34 cellular contexts compared by ENCODE assay signal in the genomic region with DNA sequence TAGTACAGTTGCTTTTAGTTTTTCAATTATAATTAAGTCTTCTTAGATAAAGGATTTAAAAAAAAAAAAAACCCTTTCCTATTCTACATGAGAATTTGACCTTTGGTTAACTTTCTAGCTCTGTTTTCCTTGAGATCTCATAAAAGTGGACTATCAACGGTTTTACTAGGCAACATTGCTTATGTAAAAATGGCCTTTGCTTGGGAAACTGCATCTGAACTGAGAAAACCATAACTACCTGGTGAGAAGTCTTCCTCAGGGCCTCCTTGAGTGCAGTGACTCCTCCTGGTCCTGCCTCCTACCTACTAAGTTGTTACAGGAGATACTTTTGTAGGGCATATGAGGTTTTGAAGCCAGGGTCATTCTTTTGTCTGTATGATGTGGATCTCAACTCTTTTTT.
"Had no signal": no experiment of that assay in that cellular context is flagged by ENCODE, and none has a peak within 500 bp of the region (broad histone marks: within the 10 kb centered on the region; RNA-seq: fewer than 3 reads in every experiment).

No MANE protein-coding gene starts in this region.

- H3K4me3 Mint-ChIP-seq: activated B cell treated with CpG ODN at 0.5 μM for 24 hours; activated CD4-positive, alpha-beta memory T cell treated with anti-CD3 and anti-CD28 coated beads for 36 hours; activated CD4-positive, alpha-beta T cell treated with anti-CD3 and anti-CD28 coated beads, Interleukin-2, amount 10 ng/mL, durations not matched to agents 7 days and 5 days; activated CD8-positive, alpha-beta T cell treated with anti-CD3 and anti-CD28 coated beads for 36 hours; activated naive CD4-positive, alpha-beta T cell treated with anti-CD3 and anti-CD28 coated beads for 36 hours; activated naive CD8-positive, alpha-beta T cell treated with anti-CD3 and anti-CD28 coated beads for 36 hours; activated T-cell treated with anti-CD3 and anti-CD28 coated beads, Interleukin-2, amount 50 U/mL, for 4 hours; activated T-cell treated with anti-CD3 and anti-CD28 coated beads, Interleukin-2, amount 50 U/mL, for 72 hours; activated T-helper 1 cell treated with anti-CD3 and anti-CD28 coated beads, Interleukin-12 subunit alpha, Interleukin-12 subunit beta, Interleukin-2, Interleukin-4 antibody, amounts not matched to agents 30 ng/mL and 10 ng/mL and 1 ng/mL, durations not matched to agents 14 hours and 24 hours and 36 hours; activated T-helper 17 cell treated with anti-CD3 and anti-CD28 coated beads, Interleukin-2, amount 50 U/mL, for 72 hours; T-helper 1 cell treated with Interleukin-12 subunit alpha and Interleukin-12 subunit beta and Interleukin-4 antibody, amounts not matched to agents 30 μg/mL and 1 μg/mL, for 36 hours; T-helper 2 cell treated with Interferon-gamma antibody and Interleukin-4, amounts not matched to agents 5 μg/mL and 100 μg/mL, for 36 hours had no signal

- DNase-seq: activated B cell treated with CpG ODN at 0.5 μM for 24 hours; activated CD4-positive, alpha-beta memory T cell treated with anti-CD3 and anti-CD28 coated beads for 36 hours; activated CD4-positive, alpha-beta T cell treated with anti-CD3 and anti-CD28 coated beads for 4 hours; activated CD4-positive, alpha-beta T cell treated with anti-CD3 and anti-CD28 coated beads, Interleukin-2, amount 10 ng/mL, durations not matched to agents 7 days and 5 days; activated CD4-positive, CD25-positive, alpha-beta regulatory T cell treated with anti-CD3 and anti-CD28 coated beads, Interleukin-2, amount 50 U/mL, for 72 hours; activated CD8-positive, alpha-beta memory T cell treated with anti-CD3 and anti-CD28 coated beads, Interleukin-2, amount 50 U/mL, for 4 hours; activated CD8-positive, alpha-beta T cell treated with anti-CD3 and anti-CD28 coated beads for 36 hours; activated effector memory CD4-positive, alpha-beta T cell treated with anti-CD3 and anti-CD28 coated beads, Interleukin-2, amount 50 U/mL, for 16 hours; activated gamma-delta T cell treated with Interleukin-2 at 50 U/mL for 16 hours; activated naive CD4-positive, alpha-beta T cell; activated naive CD4-positive, alpha-beta T cell treated with anti-CD3 and anti-CD28 coated beads for 36 hours; activated naive CD4-positive, alpha-beta T cell treated with anti-CD3 and anti-CD28 coated beads, Interleukin-2, amount 50 U/mL, for 16 hours; activated naive CD8-positive, alpha-beta T cell treated with anti-CD3 and anti-CD28 coated beads for 36 hours; activated T-cell treated with anti-CD3 and anti-CD28 coated beads for 4 hours; activated T-cell treated with anti-CD3 and anti-CD28 coated beads, Interleukin-2, amount 50 U/mL, for 1 hour; activated T-cell treated with anti-CD3 and anti-CD28 coated beads, Interleukin-2, amount 50 U/mL, for 4 hours; activated T-cell treated with anti-CD3 and anti-CD28 coated beads, Interleukin-2, amount 50 U/mL, for 72 hours; adrenal gland; amniotic stem cell; aorta; body of pancreas; brain microvascular endothelial cell; central memory CD4-positive, alpha-beta T cell; SW 1271; T-helper 1 cell; T-helper 2 cell; T-helper 9 cell had no signal

- H3K4me1 Mint-ChIP-seq: activated B cell treated with CpG ODN at 0.5 μM for 24 hours; activated CD4-positive, alpha-beta T cell treated with anti-CD3 and anti-CD28 coated beads, Interleukin-2, amount 10 ng/mL, durations not matched to agents 7 days and 5 days; activated naive CD8-positive, alpha-beta T cell treated with anti-CD3 and anti-CD28 coated beads for 36 hours; activated T-helper 17 cell treated with anti-CD3 and anti-CD28 coated beads, Interleukin-2, amount 50 U/mL, for 72 hours had no signal

- H3K27me3 ChIP-seq: adrenal gland, body of pancreas, brain microvascular endothelial cell, breast epithelium had no signal

- H3K9me3 Mint-ChIP-seq: activated B cell treated with CpG ODN at 0.5 μM for 24 hours; activated CD4-positive, alpha-beta memory T cell treated with anti-CD3 and anti-CD28 coated beads for 36 hours; activated naive CD4-positive, alpha-beta T cell treated with anti-CD3 and anti-CD28 coated beads for 36 hours; activated T-cell treated with anti-CD3 and anti-CD28 coated beads, Interleukin-2, amount 50 U/mL, for 4 hours; activated T-cell treated with anti-CD3 and anti-CD28 coated beads, Interleukin-2, amount 50 U/mL, for 72 hours; activated T-helper 17 cell treated with anti-CD3 and anti-CD28 coated beads, Interleukin-2, amount 50 U/mL, for 72 hours; T-helper 2 cell treated with Interferon-gamma antibody and Interleukin-4, amounts not matched to agents 5 μg/mL and 100 μg/mL, for 36 hours had no signal

- H3K36me3 Mint-ChIP-seq: activated CD4-positive, alpha-beta memory T cell treated with anti-CD3 and anti-CD28 coated beads for 36 hours had no signal

- H3K27ac Mint-ChIP-seq: activated B cell treated with CpG ODN at 0.5 μM for 24 hours; activated CD4-positive, alpha-beta memory T cell treated with anti-CD3 and anti-CD28 coated beads for 36 hours; activated CD4-positive, alpha-beta T cell treated with anti-CD3 and anti-CD28 coated beads, Interleukin-2, amount 10 ng/mL, durations not matched to agents 7 days and 5 days; activated CD8-positive, alpha-beta T cell treated with anti-CD3 and anti-CD28 coated beads for 36 hours; activated naive CD4-positive, alpha-beta T cell treated with anti-CD3 and anti-CD28 coated beads for 36 hours; activated naive CD4-positive, alpha-beta T cell treated with anti-CD3 and anti-CD28 coated beads, Interleukin-2, amount 50 U/mL, for 72 hours; activated naive CD8-positive, alpha-beta T cell treated with anti-CD3 and anti-CD28 coated beads for 36 hours; activated T-cell treated with anti-CD3 and anti-CD28 coated beads, Interleukin-2, amount 50 U/mL, for 72 hours; activated T-helper 1 cell treated with anti-CD3 and anti-CD28 coated beads, Interleukin-12 subunit alpha, Interleukin-12 subunit beta, Interleukin-2, Interleukin-4 antibody, amounts not matched to agents 30 ng/mL and 10 ng/mL and 1 ng/mL, durations not matched to agents 14 hours and 24 hours and 36 hours; activated T-helper 17 cell treated with anti-CD3 and anti-CD28 coated beads, Interleukin-2, amount 50 U/mL, for 72 hours; T-helper 1 cell treated with Interleukin-12 subunit alpha and Interleukin-12 subunit beta and Interleukin-4 antibody, amounts not matched to agents 30 μg/mL and 1 μg/mL, for 36 hours; T-helper 2 cell treated with Interferon-gamma antibody and Interleukin-4, amounts not matched to agents 5 μg/mL and 100 μg/mL, for 36 hours had no signal

- H3K9me3 ChIP-seq: adrenal gland, body of pancreas, breast epithelium had no signal

- H3K4me1 ChIP-seq: adrenal gland, body of pancreas, breast epithelium had no signal

- H3K27me3 Mint-ChIP-seq: activated B cell treated with CpG ODN at 0.5 μM for 24 hours; activated CD4-positive, alpha-beta memory T cell treated with anti-CD3 and anti-CD28 coated beads for 36 hours; activated CD4-positive, alpha-beta T cell treated with anti-CD3 and anti-CD28 coated beads, Interleukin-2, amount 10 ng/mL, durations not matched to agents 7 days and 5 days; activated CD8-positive, alpha-beta T cell treated with anti-CD3 and anti-CD28 coated beads for 36 hours; activated naive CD8-positive, alpha-beta T cell treated with anti-CD3 and anti-CD28 coated beads for 36 hours; activated T-helper 17 cell treated with anti-CD3 and anti-CD28 coated beads, Interleukin-2, amount 50 U/mL, for 72 hours had no signal

- H3K36me3 ChIP-seq: adrenal gland, brain microvascular endothelial cell, breast epithelium had no signal

- ATAC-seq: activated CD8-positive, alpha-beta T cell treated with anti-CD3 and anti-CD28 coated beads for 36 hours; activated naive CD4-positive, alpha-beta T cell treated with anti-CD3 and anti-CD28 coated beads, Interleukin-2, amount 50 U/mL, for 72 hours; activated T-cell treated with anti-CD3 and anti-CD28 coated beads, Interleukin-2, amount 50 U/mL, for 4 hours; activated T-cell treated with anti-CD3 and anti-CD28 coated beads, Interleukin-2, amount 50 U/mL, for 72 hours; activated T-helper 17 cell treated with anti-CD3 and anti-CD28 coated beads, Interleukin-2, amount 50 U/mL, for 72 hours; body of pancreas had no signal

- H3K4me3 ChIP-seq: adrenal gland, body of pancreas, breast epithelium had no signal

- H3K27ac ChIP-seq: adrenal gland, body of pancreas, brain microvascular endothelial cell, breast epithelium, VCaP had no signal
